Comparison of ENCODE assay signal across 31 cellular contexts in the genomic region with DNA sequence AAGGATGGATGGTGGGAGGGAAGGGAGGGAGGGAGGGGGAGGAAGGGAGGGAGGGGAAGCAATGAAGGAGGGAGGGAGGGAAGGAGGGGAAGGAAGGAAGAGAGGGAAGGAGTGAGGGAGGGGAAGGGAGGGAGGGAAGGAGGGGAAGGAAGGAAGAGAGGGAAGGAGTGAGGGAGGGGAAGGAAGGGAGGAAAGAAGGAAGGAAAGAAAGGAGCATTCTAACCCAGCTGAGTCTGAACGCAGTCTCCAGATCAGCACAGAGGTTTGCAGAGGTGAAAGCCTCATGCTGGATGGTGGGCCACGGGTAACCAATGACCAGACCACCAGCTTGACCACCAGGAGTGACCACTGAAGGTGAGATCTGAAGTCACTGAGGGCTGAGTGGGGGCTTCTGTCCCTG. TPM values are rescaled to one million over a fixed set of nuclear protein-coding genes. Genes with fewer than 3 reads are reported as not detected.
"Had no signal": no experiment of that assay in that cellular context is flagged by ENCODE, and none has a peak within 500 bp of the region (broad histone marks: within the 10 kb centered on the region; RNA-seq: fewer than 3 reads in every experiment).

No MANE protein-coding gene starts in this region.

- H3K9me3 ChIP-seq: ascending aorta, MG63, SJSA1, SK-N-SH had no signal

- H3K27ac Mint-ChIP-seq: activated CD4-positive, alpha-beta T cell treated with anti-CD3 and anti-CD28 coated beads for 36 hours; activated CD4-positive, alpha-beta T cell treated with anti-CD3 and anti-CD28 coated beads, Interleukin-2, amount 10 ng/mL, durations not matched to agents 7 days and 5 days; activated CD8-positive, alpha-beta T cell treated with anti-CD3 and anti-CD28 coated beads, Interleukin-2, amount 10 ng/mL, durations not matched to agents 7 days and 5 days; activated naive CD4-positive, alpha-beta T cell treated with anti-CD3 and anti-CD28 coated beads, Interleukin-2, amount 50 U/mL, for 24 hours; activated naive CD8-positive, alpha-beta T cell treated with anti-CD3 and anti-CD28 coated beads, Interleukin-2, amount 10 ng/mL, durations not matched to agents 7 days and 5 days; activated T-cell treated with anti-CD3 and anti-CD28 coated beads, Interleukin-2, amount 50 U/mL, for 24 hours; activated T-helper 2 cell treated with anti-CD3 and anti-CD28 coated beads, Interferon-gamma antibody, Interleukin-2, Interleukin-4, amounts not matched to agents 10 μg/mL and 5 μg/mL and 100 μg/mL, durations not matched to agents 14 hours and 24 hours and 36 hours; T-helper 1 cell treated with Interleukin-12 subunit alpha and Interleukin-12 subunit beta and Interleukin-4 antibody, amounts not matched to agents 30 μg/mL and 1 μg/mL, for 36 hours; T-helper 2 cell treated with Interferon-gamma antibody and Interleukin-4, amounts not matched to agents 5 μg/mL and 100 μg/mL, for 36 hours had no signal

- FAIRE-seq: TTC549 had no signal

- DNase-seq: activated CD4-positive, alpha-beta T cell treated with anti-CD3 and anti-CD28 coated beads for 36 hours; activated CD4-positive, alpha-beta T cell treated with anti-CD3 and anti-CD28 coated beads, Interleukin-2, amount 10 ng/mL, durations not matched to agents 7 days and 5 days; activated CD4-positive, alpha-beta T cell treated with anti-CD3 and anti-CD28 coated beads, Interleukin-2, amount 50 U/mL, for 48 hours; activated CD8-positive, alpha-beta T cell treated with anti-CD3 and anti-CD28 coated beads, Interleukin-2, amount 10 ng/mL, durations not matched to agents 7 days and 5 days; activated gamma-delta T cell; activated naive CD4-positive, alpha-beta T cell treated with Interleukin-2 at 50 U/mL for 16 hours; activated naive CD8-positive, alpha-beta T cell treated with anti-CD3 and anti-CD28 coated beads, Interleukin-2, amount 10 ng/mL, durations not matched to agents 7 days and 5 days; activated T-cell treated with anti-CD3 and anti-CD28 coated beads, Interleukin-2, amount 50 U/mL, for 24 hours; Kasumi-1; KG1; MG63; NCI-H1048; NCI-H1436; NCI-H1694; NCI-H1930; NCI-H2081 treated with DMSO at 0.1 percent for 48 hours; NCI-H226; NCI-H446 treated with DMSO at 0.1 percent for 48 hours; NCI-H524; SK-N-SH had no signal

- H3K9me3 Mint-ChIP-seq: activated CD4-positive, alpha-beta T cell treated with anti-CD3 and anti-CD28 coated beads, Interleukin-2, amount 10 ng/mL, durations not matched to agents 7 days and 5 days; activated naive CD4-positive, alpha-beta T cell treated with anti-CD3 and anti-CD28 coated beads, Interleukin-2, amount 50 U/mL, for 24 hours; activated naive CD8-positive, alpha-beta T cell treated with anti-CD3 and anti-CD28 coated beads, Interleukin-2, amount 10 ng/mL, durations not matched to agents 7 days and 5 days; activated T-cell treated with anti-CD3 and anti-CD28 coated beads, Interleukin-2, amount 50 U/mL, for 24 hours; activated T-helper 2 cell treated with anti-CD3 and anti-CD28 coated beads, Interferon-gamma antibody, Interleukin-2, Interleukin-4, amounts not matched to agents 10 μg/mL and 5 μg/mL and 100 μg/mL, durations not matched to agents 14 hours and 24 hours and 36 hours; central memory CD8-positive, alpha-beta T cell; T-helper 1 cell treated with Interleukin-12 subunit alpha and Interleukin-12 subunit beta and Interleukin-4 antibody, amounts not matched to agents 30 μg/mL and 1 μg/mL, for 36 hours; T-helper 2 cell treated with Interferon-gamma antibody and Interleukin-4, amounts not matched to agents 5 μg/mL and 100 μg/mL, for 36 hours had no signal

- H3K4me3 ChIP-seq: ascending aorta, cardiac muscle cell, MG63, SJSA1 had no signal

- ATAC-seq: activated CD4-positive, alpha-beta T cell treated with anti-CD3 and anti-CD28 coated beads for 36 hours; activated CD8-positive, alpha-beta T cell treated with anti-CD3 and anti-CD28 coated beads, Interleukin-2, amount 10 ng/mL, durations not matched to agents 7 days and 5 days had no signal

- H3K27me3 ChIP-seq: ascending aorta, cardiac muscle cell, MG63, SJSA1 had no signal

- H3K9ac ChIP-seq: SK-N-SH had no signal

- H3K27ac ChIP-seq: cardiac muscle cell, SJSA1 had no signal

- H3K27me3 Mint-ChIP-seq: activated CD4-positive, alpha-beta T cell treated with anti-CD3 and anti-CD28 coated beads for 36 hours; activated CD4-positive, alpha-beta T cell treated with anti-CD3 and anti-CD28 coated beads, Interleukin-2, amount 10 ng/mL, durations not matched to agents 7 days and 5 days; activated naive CD4-positive, alpha-beta T cell treated with anti-CD3 and anti-CD28 coated beads, Interleukin-2, amount 50 U/mL, for 24 hours; activated naive CD8-positive, alpha-beta T cell treated with anti-CD3 and anti-CD28 coated beads, Interleukin-2, amount 10 ng/mL, durations not matched to agents 7 days and 5 days; activated T-cell treated with anti-CD3 and anti-CD28 coated beads, Interleukin-2, amount 50 U/mL, for 24 hours; central memory CD8-positive, alpha-beta T cell had no signal

- H3K4me3 Mint-ChIP-seq: activated CD4-positive, alpha-beta T cell treated with anti-CD3 and anti-CD28 coated beads for 36 hours; activated CD4-positive, alpha-beta T cell treated with anti-CD3 and anti-CD28 coated beads, Interleukin-2, amount 10 ng/mL, durations not matched to agents 7 days and 5 days; activated CD8-positive, alpha-beta T cell treated with anti-CD3 and anti-CD28 coated beads, Interleukin-2, amount 10 ng/mL, durations not matched to agents 7 days and 5 days; activated naive CD4-positive, alpha-beta T cell treated with anti-CD3 and anti-CD28 coated beads, Interleukin-2, amount 50 U/mL, for 24 hours; activated naive CD8-positive, alpha-beta T cell treated with anti-CD3 and anti-CD28 coated beads, Interleukin-2, amount 10 ng/mL, durations not matched to agents 7 days and 5 days; activated T-cell treated with anti-CD3 and anti-CD28 coated beads, Interleukin-2, amount 50 U/mL, for 24 hours; central memory CD8-positive, alpha-beta T cell; T-helper 1 cell treated with Interleukin-12 subunit alpha and Interleukin-12 subunit beta and Interleukin-4 antibody, amounts not matched to agents 30 μg/mL and 1 μg/mL, for 36 hours; T-helper 2 cell treated with Interferon-gamma antibody and Interleukin-4, amounts not matched to agents 5 μg/mL and 100 μg/mL, for 36 hours had no signal

- H3K4me2 ChIP-seq: SK-N-SH had no signal

RNA-seq across cellular contexts. Expression of gene CCL17, which starts 18.6 kb away (rescaled TPM):
- total RNA-seq: activated naive CD8-positive, alpha-beta T cell treated with anti-CD3 and anti-CD28 coated beads, Interleukin-2, amount 10 ng/mL, durations not matched to agents 7 days and 5 days; ascending aorta; cardiac muscle cell; RPMI7951; SJSA1 had no signal
- polyA plus RNA-seq: adipose tissue, cardiac muscle cell, SK-N-SH had no signal

RNA-seq across cellular contexts. Expression of gene CX3CL1, which starts 50.9 kb away (rescaled TPM):
- total RNA-seq: activated CD4-positive, alpha-beta T cell treated with anti-CD3 and anti-CD28 coated beads for 36 hours; activated CD4-positive, alpha-beta T cell treated with anti-CD3 and anti-CD28 coated beads, Interleukin-2, amount 10 ng/mL, durations not matched to agents 7 days and 5 days; activated CD8-positive, alpha-beta T cell treated with anti-CD3 and anti-CD28 coated beads, Interleukin-2, amount 10 ng/mL, durations not matched to agents 7 days and 5 days; activated naive CD8-positive, alpha-beta T cell treated with anti-CD3 and anti-CD28 coated beads, Interleukin-2, amount 10 ng/mL, durations not matched to agents 7 days and 5 days; activated T-helper 2 cell treated with anti-CD3 and anti-CD28 coated beads, Interferon-gamma antibody, Interleukin-2, Interleukin-4, amounts not matched to agents 10 μg/mL and 5 μg/mL and 100 μg/mL, durations not matched to agents 14 hours and 24 hours and 36 hours had no signal
